ENCODE assay signal across 8 cellular contexts in genomic region chr2:12507295-12507694, GRCh38.
DNase-seq lines count a peak whose midpoint lies in the region; ATAC-seq and TF ChIP-seq lines count a peak whose summit lies in the region.

No MANE protein-coding gene starts in this region.

- no peaks in the 10 kb centered on the region for H3K27me3 Mint-ChIP-seq in glutamatergic neuron (ENCODE audit: unreplicated experiment)

- H3K9me3 Mint-ChIP-seq in glutamatergic neuron (ENCODE audit: unreplicated experiment): no peaks in the 10 kb centered on the region

- H3K27ac Mint-ChIP-seq in glutamatergic neuron (ENCODE audit: unreplicated experiment): no peak overlapping the region

- no peak for TF ChIP-seq CTCF in glutamatergic neuron (IDR thresholded peaks at IDR 0.05; ENCODE audit: partially characterized antibody, unreplicated experiment)

- intact Hi-C loops in left ventricle myocardium superior (cut with micrococcal nuclease): no loop called here

- DNase-seq in SIG-M5 treated with dmso at 0.1 percent for 504 hours (lab: John Stamatoyannopoulos, UW; ENCODE audit: unreplicated experiment): peak; percentile 86
- peak; percentile 61 for DNase-seq in activated naive CD8-positive, alpha-beta T cell treated with anti-CD3 and anti-CD28 coated beads, Interleukin-2, amount 50 U/mL, for 16 hours (ENCODE audit: low read depth, low spot score)
- DNase-seq in stimulated activated CD4-positive, alpha-beta T cell treated with anti-CD3 and anti-CD28 coated beads, Interleukin-1b, Interleukin-23, amount 100 ng/mL, for 48 hours: peak; percentile 88
- no peak for DNase-seq in glutamatergic neuron
- DNase-seq in left ventricle myocardium superior: no peak
- DNase-seq in DMS114 treated with DMSO at 0.1 percent for 48 hours (lab: John Stamatoyannopoulos, UW; ENCODE audit: unreplicated experiment): no peak

- no peaks in the 10 kb centered on the region for H3K4me1 Mint-ChIP-seq in glutamatergic neuron (ENCODE audit: low read depth, unreplicated experiment)

- H3K4me3 Mint-ChIP-seq in glutamatergic neuron (ENCODE audit: unreplicated experiment): no peak overlapping the region

- H3K36me3 Mint-ChIP-seq in glutamatergic neuron (ENCODE audit: unreplicated experiment): no peaks in the 10 kb centered on the region

- peak; percentile 62 for ATAC-seq in GM19025 (IDR thresholded peaks at IDR 0.05; ENCODE audit: low read depth, unreplicated experiment)
- peak; percentile 51 for ATAC-seq in HG03095 (IDR thresholded peaks at IDR 0.05; ENCODE audit: unreplicated experiment)
- ATAC-seq in left ventricle myocardium superior: no peak

Comparison
In these comparisons a context has a peak if more than half of its experiments do, and no peak if none do; other contexts are left out.
1. DNase-seq: peak in SIG-M5 treated with dmso at 0.1 percent for 504 hours (single experiment), activated naive CD8-positive, alpha-beta T cell treated with anti-CD3 and anti-CD28 coated beads, Interleukin-2, amount 50 U/mL, for 16 hours (single experiment) and stimulated activated CD4-positive, alpha-beta T cell treated with anti-CD3 and anti-CD28 coated beads, Interleukin-1b, Interleukin-23, amount 100 ng/mL, for 48 hours (single experiment); none in glutamatergic neuron (single experiment), left ventricle myocardium superior (single experiment) and DMS114 treated with DMSO at 0.1 percent for 48 hours (single experiment).